ENCODE assay signal across 26 cellular contexts in genomic region chr20:21155268-21155667, GRCh38. TPM values are rescaled to one million over a fixed set of nuclear protein-coding genes. Genes with fewer than 3 reads are reported as not detected.
DNase-seq lines count a peak whose midpoint lies in the region; ATAC-seq, FAIRE-seq and TF ChIP-seq lines count a peak whose summit lies in the region.
"Had no signal": no experiment of that assay in that cellular context is flagged by ENCODE, and none has a peak within 500 bp of the region (broad histone marks: within the 10 kb centered on the region; RNA-seq: fewer than 3 reads in every experiment).

No MANE protein-coding gene starts in this region.

- dilution Hi-C loops in IMR-90 (cut with HindIII; ENCODE audit: low sequenced_read_pairs, unreplicated experiment), result no loop called here

- H3F3A ChIP-seq in SK-N-SH (replicated peaks; ENCODE audit: insufficient read depth), result no peaks in the 10 kb centered on the region

- H2AK5ac ChIP-seq in IMR-90 (ENCODE audit: low read depth, low read length), result no peak overlapping the region

- H3K9me1 ChIP-seq in IMR-90 (ENCODE audit: insufficient read depth, low read length) (peaks cover 8% of the 10 kb centered on the region), K562 (ENCODE audit: control insufficient read depth, insufficient read depth, low read length) (no peaks in the 10 kb centered on the region)

- H2BK15ac ChIP-seq in IMR-90 (ENCODE audit: low read depth, low read length), result no peak overlapping the region

- no peak overlapping the region for H3K4me2 ChIP-seq in SK-N-SH
- H3K4me2 ChIP-seq in IMR-90 (ENCODE audit: low read depth, low read length), result no peak overlapping the region
- no peak overlapping the region for H3K4me2 ChIP-seq in K562 (ENCODE audit: insufficient read depth, low read length)
- H3K4me2 ChIP-seq: BLaER1 treated with 17β-estradiol and CSF1 and Interleukin-3, amounts not matched to agents 10 nM and 100 nM had no signal

- POLR2A ChIA-PET in SK-N-SH (lab: Yijun Ruan, JAX), result no interaction called here
- POLR2A ChIA-PET in IMR-90 (lab: Charles Lee; ENCODE audit: unreplicated experiment), result no interaction called here
- POLR2A ChIA-PET in K562 (lab: Yijun Ruan, JAX), result no interaction called here

- no peaks in the 10 kb centered on the region for H3K36me3 ChIP-seq in SK-N-SH (replicated peaks in 1 of 2; ENCODE audit: control insufficient read depth in 1 of 2, insufficient read depth in 2 of 2, low read length in 1 of 2)
- peaks cover 2% of the 10 kb centered on the region; the same call in 1 of the 2 replicates for H3K36me3 ChIP-seq in IMR-90 (ENCODE audit: control insufficient read depth, insufficient read depth, low read length)
- no peaks in the 10 kb centered on the region for H3K36me3 ChIP-seq in K562 (ENCODE audit: control insufficient read depth, insufficient read depth, low read length)
- peaks cover 0 to 4% (median 0%) of the 10 kb centered on the region in 4 donors for H3K36me3 ChIP-seq in sigmoid colon
- H3K36me3 ChIP-seq: BE2C, HAP-1 had no signal

- no peak overlapping the region for H4K91ac ChIP-seq in IMR-90 (ENCODE audit: insufficient read depth, low read depth, low read length)

- H3K4me1 ChIP-seq in SK-N-SH (ENCODE audit: control insufficient read depth in 1 of 2, insufficient read depth in 2 of 2, low read depth in 1 of 2, low read length in 1 of 2) (no peaks in the 10 kb centered on the region), IMR-90 (ENCODE audit: control insufficient read depth, insufficient read depth, low read length) (peaks cover 5% of the 10 kb centered on the region), K562 (replicated peaks in 1 of 2; ENCODE audit: control insufficient read depth in 2 of 2, insufficient read depth in 2 of 2, low read length in 2 of 2) (no peaks in the 10 kb centered on the region; a peak in 1 of 5 replicates), sigmoid colon (peaks cover 0 to 68% (median 44%) of the 10 kb centered on the region in 4 donors)
- H3K4me1 ChIP-seq: BE2C, HAP-1 had no signal

- TF ChIP-seq POLR2A in IMR-90 (IDR thresholded peaks at IDR 0.05; ENCODE audit: low read depth, low read length), result no peak
- no peak for TF ChIP-seq POLR2A in K562 (conservative IDR thresholded peaks at IDR 0.05)
- no peak for TF ChIP-seq POLR2A in sigmoid colon (IDR thresholded peaks at IDR 0.05)

- no peak overlapping the region for H3K9ac ChIP-seq in SK-N-SH
- no peak overlapping the region for H3K9ac ChIP-seq in IMR-90 (ENCODE audit: low read depth, low read length)
- H3K9ac ChIP-seq in K562 (ENCODE audit: insufficient read depth in 1 of 2, low read depth in 2 of 2, low read length in 2 of 2), result no peak overlapping the region
- H3K9ac ChIP-seq: BLaER1 treated with 17β-estradiol and CSF1 and Interleukin-3, amounts not matched to agents 10 nM and 100 nM had no signal

- H3K27me3 ChIP-seq in SK-N-SH (ENCODE audit: insufficient read depth), result no peaks in the 10 kb centered on the region
- H3K27me3 ChIP-seq in IMR-90 (ENCODE audit: control insufficient read depth, insufficient read depth, low read length), result no peaks in the 10 kb centered on the region
- H3K27me3 ChIP-seq in K562 (ENCODE audit: control insufficient read depth in 2 of 2, insufficient read depth in 2 of 2, low read length in 2 of 2), result no peaks in the 10 kb centered on the region
- no peaks in the 10 kb centered on the region for H3K27me3 ChIP-seq in sigmoid colon
- H3K27me3 ChIP-seq: BE2C; BLaER1 treated with 17β-estradiol and CSF1 and Interleukin-3, amounts not matched to agents 10 nM and 100 nM had no signal

- TF ChIP-seq RAD21 in SK-N-SH (IDR thresholded peaks at IDR 0.05; ENCODE audit: low read length), result no peak
- TF ChIP-seq RAD21 in IMR-90 (IDR thresholded peaks at IDR 0.05; ENCODE audit: low read length), result no peak
- no peak for TF ChIP-seq RAD21 in K562 (CRISPR knock-in tag; conservative IDR thresholded peaks at IDR 0.05 in 1 of 2, IDR thresholded peaks at IDR 0.05 in 1 of 2)

- no peak overlapping the region for H2BK5ac ChIP-seq in IMR-90 (ENCODE audit: low read depth, low read length, poor library complexity, severe bottlenecking)

- ATAC-seq in SK-N-SH treated with all-trans-retinoic acid at 6 μM for 48 hours (no peak), IMR-90 (ENCODE audit: low read depth) (no peak), K562 (no peak), GM19467 (IDR thresholded peaks at IDR 0.05; ENCODE audit: unreplicated experiment) (no peak)

- H3K4me3 ChIP-seq in SK-N-SH (ENCODE audit: low read depth in 2 of 2, low read length in 1 of 2) (no peak overlapping the region), IMR-90 (ENCODE audit: insufficient read depth, low read depth, low read length) (no peak overlapping the region), K562 (no peak overlapping the region), sigmoid colon (no peak overlapping the region)
- H3K4me3 ChIP-seq: BLaER1 treated with 17β-estradiol and CSF1 and Interleukin-3, amounts not matched to agents 10 nM and 100 nM; HAP-1 had no signal

- WGBS in SK-N-SH (ENCODE audit: low lambda C conversion rate), result 93% methylated on average over 5 of the region's 5 CpGs
- no CpG with 5 or more reads among the region's 5 CpGs for WGBS in IMR-90 (ENCODE audit: extremely low coverage in 2 of 2, insufficient read length in 1 of 2), 2 experiments
- 99% methylated on average over 5 of the region's 5 CpGs for WGBS in K562 (ENCODE audit: insufficient coverage, low coverage, missing lambda C conversion rate)
- WGBS in sigmoid colon, 2 donors, result 97 to 98% methylated on average over 5 of the region's 5 CpGs

- BruUV-seq in IMR-90 (replicated peaks; lab: Mats Ljungman, UMichigan), result no TSS peak
- BruUV-seq in K562 (replicated peaks; lab: Mats Ljungman, UMichigan), result no TSS peak

- H2BK20ac ChIP-seq in IMR-90 (ENCODE audit: low read depth, low read length), result no peak overlapping the region

- H3K79me2 ChIP-seq in SK-N-SH (ENCODE audit: insufficient read depth) (no peaks in the 10 kb centered on the region), K562 (ENCODE audit: control insufficient read depth, insufficient read depth, low read length) (no peaks in the 10 kb centered on the region)

- H3K23ac ChIP-seq in IMR-90 (ENCODE audit: low read depth, low read length), result no peak overlapping the region

- H3K14ac ChIP-seq in IMR-90 (replicated peaks; ENCODE audit: low read depth, low read length), result no peak overlapping the region

- H2AK9ac ChIP-seq in IMR-90 (replicated peaks; ENCODE audit: low read depth, low read length, poor library complexity), result no peak overlapping the region

- no peak overlapping the region for H4K5ac ChIP-seq in IMR-90 (ENCODE audit: low read depth, low read length)

- intact Hi-C loops in IMR-90 (cut with micrococcal nuclease) (no loop called here), K562 (cut with micrococcal nuclease) (no loop called here), sigmoid colon (cut with DNase I) (no loop called here)

- no peak for FAIRE-seq in K562 (lab: Jason Lieb, UNC)
- FAIRE-seq: A204.1, D721Med, GM12891, GM18507, H54 had no signal

- H3K79me1 ChIP-seq in IMR-90 (ENCODE audit: low read depth in 1 of 2, low read length in 2 of 2), result no peaks in the 10 kb centered on the region

- H2BK120ac ChIP-seq in IMR-90 (ENCODE audit: low read depth, low read length), result no peak overlapping the region

- H3K9me3 ChIP-seq in SK-N-SH (no peaks in the 10 kb centered on the region), IMR-90 (ENCODE audit: control insufficient read depth, insufficient read depth, low read length) (no peaks in the 10 kb centered on the region), K562 (replicated peaks; ENCODE audit: control insufficient read depth, insufficient read depth, low read depth, low read length) (no peaks in the 10 kb centered on the region), sigmoid colon (no peaks in the 10 kb centered on the region)
- H3K9me3 ChIP-seq: BE2C, HAP-1 had no signal

- no peak overlapping the region for H3K18ac ChIP-seq in IMR-90 (ENCODE audit: low read depth, low read length)

- TF ChIP-seq EP300 in SK-N-SH (IDR thresholded peaks at IDR 0.05; ENCODE audit: borderline replicate concordance in 1 of 2, low read depth in 1 of 2, low read length in 1 of 2) (no peak), K562 (IDR thresholded peaks at IDR 0.05; ENCODE audit: low read length) (no peak), sigmoid colon (IDR thresholded peaks at IDR 0.05) (no peak)

- no peak overlapping the region for H3K27ac ChIP-seq in SK-N-SH (ENCODE audit: low read depth in 2 of 2, low read length in 1 of 2)
- no peak overlapping the region for H3K27ac ChIP-seq in IMR-90 (ENCODE audit: insufficient read depth, low read length)
- H3K27ac ChIP-seq in K562 (ENCODE audit: extremely low read depth, low read depth, low read length), result no peak overlapping the region
- peak overlapping the region in 3 of 4 donors; percentile 78 to 86 (median 83) for H3K27ac ChIP-seq in sigmoid colon
- H3K27ac ChIP-seq: 22Rv1; BLaER1 treated with 17β-estradiol and CSF1 and Interleukin-3, amounts not matched to agents 10 nM and 100 nM had no signal

- TF ChIP-seq CTCF in SK-N-SH (IDR thresholded peaks at IDR 0.05) (no peak), IMR-90 (conservative IDR thresholded peaks at IDR 0.05; ENCODE audit: low read depth, low read length) (no peak), K562 (IDR thresholded peaks at IDR 0.05 in 2 of 3, conservative IDR thresholded peaks at IDR 0.05 in 1 of 3; ENCODE audit: insufficient read depth in 2 of 3, low read depth in 1 of 3, low read length in 3 of 3) (no peak), sigmoid colon (IDR thresholded peaks at IDR 0.05) (no peak)

- no peak overlapping the region for H3K56ac ChIP-seq in IMR-90 (ENCODE audit: extremely low read depth, insufficient read depth, low read length)

- CTCF ChIA-PET in SK-N-SH (lab: Yijun Ruan, JAX) (interaction anchor here (1.3 kb wide), 1 partner anchor 45 kb away, joined by 3 read pairs; no protein-coding TSS in a partner anchor), IMR-90 (lab: Yijun Ruan, JAX) (no interaction called here), K562 (lab: Yijun Ruan, JAX; ENCODE audit: low intra/inter-chr PET ratio) (no interaction called here)

- H3K9me2 ChIP-seq in SK-N-SH, result no peaks in the 10 kb centered on the region

- no peaks in the 10 kb centered on the region for H4K20me1 ChIP-seq in SK-N-SH (ENCODE audit: insufficient read depth)
- no peaks in the 10 kb centered on the region for H4K20me1 ChIP-seq in IMR-90 (ENCODE audit: insufficient read depth, low read length)
- H4K20me1 ChIP-seq in K562 (replicated peaks; ENCODE audit: control insufficient read depth, insufficient read depth, low read length), result no peaks in the 10 kb centered on the region
- H4K20me1 ChIP-seq: BLaER1 treated with 17β-estradiol and CSF1 and Interleukin-3, amounts not matched to agents 10 nM and 100 nM had no signal

- no peak overlapping the region for H3K4ac ChIP-seq in IMR-90 (ENCODE audit: low read depth, low read length)

- in situ Hi-C loops in IMR-90 (cut with MboI; ENCODE audit: low sequenced_read_pairs), result no loop called here
- in situ Hi-C loops in K562 (cut with MboI), result no loop called here

- H4K8ac ChIP-seq in IMR-90 (ENCODE audit: low read depth in 2 of 2, low read length in 2 of 2), result no peak overlapping the region

- H2AFZ ChIP-seq in SK-N-SH (ENCODE audit: low read depth), result no peak overlapping the region
- H2AFZ ChIP-seq in IMR-90 (replicated peaks; ENCODE audit: low read length, poor library complexity), result no peak overlapping the region
- H2AFZ ChIP-seq in K562 (ENCODE audit: low read depth, low read length), result no peak overlapping the region

- DNase-seq in SK-N-SH (no peak), IMR-90 (no peak), K562 (ENCODE audit: extremely low read depth in 1 of 4, low spot score in 3 of 4) (no peak), sigmoid colon (no peak), NCI-H1417 treated with DMSO at 0.1 percent for 48 hours (lab: John Stamatoyannopoulos, UW) (no peak)
- DNase-seq in activated CD4-positive, alpha-beta T cell treated with anti-CD3 and anti-CD28 coated beads for 4 hours, result no peak
- DNase-seq: ACHN; AML-193; BE2C; CD4-positive, alpha-beta T cell; CD8-positive, alpha-beta memory T cell; DMS 273 treated with DMSO at 0.1 percent for 48 hours; DMS79; EL; GDM1; GOT3 had no signal

RNA-seq across cellular contexts. Expression of gene KIZ, which starts 29.4 kb away (rescaled TPM):
- 3.9 and 5.5 TPM in 2 replicates for polyA plus RNA-seq in SK-N-SH (2012; rRNA removed)
- 4.6 and 5.3 TPM in 2 replicates for polyA plus RNA-seq in SK-N-SH (2012; cell fraction: cytosol; rRNA removed)
- polyA plus RNA-seq in SK-N-SH (2012; cell fraction: nucleus; rRNA removed), result 11.3 and 13.8 TPM in 2 replicates
- 14.0 and 15.6 TPM in 2 replicates for total RNA-seq in IMR-90 (2012; rRNA removed)
- 7.8 and 9.9 TPM in 2 replicates for polyA plus RNA-seq in IMR-90 (2012; rRNA removed)
- 6.5 and 12.2 TPM in 2 replicates for polyA plus RNA-seq in IMR-90 (2012; cell fraction: cytosol; rRNA removed)
- 21.5 and 38.9 TPM in 2 replicates for polyA plus RNA-seq in IMR-90 (2012; cell fraction: nucleus; rRNA removed; ENCODE audit: low replicate concordance)
- total RNA-seq in K562 (2011; cell fraction: chromatin; rRNA removed; ENCODE audit: low replicate concordance), result 22.9 and 121 TPM in 2 replicates
- total RNA-seq in K562 (2011; cell fraction: nucleolus; rRNA removed), result 11.3 and 17.6 TPM in 2 replicates
- total RNA-seq in K562 (2011; cell fraction: nucleoplasm; rRNA removed), result 26.5 and 27.9 TPM in 2 replicates
- total RNA-seq in K562 (2014; rRNA removed), result 10.8 and 11.0 TPM in 2 replicates
- total RNA-seq in K562 (2014; rRNA removed; fragmentation: Illumina TruSeq; extraction: Trizol), result 18.0 and 20.5 TPM in 2 replicates
- total RNA-seq in K562 (2015; rRNA removed; fragmentation: Illumina TruSeq; extraction: Trizol), result 9.8 and 11.5 TPM in 2 replicates
- 12.9 and 15.2 TPM in 2 replicates for total RNA-seq in K562 (2021)
- polyA plus RNA-seq in K562 (2011; rRNA removed), result 21.1 and 23.1 TPM in 2 replicates
- polyA plus RNA-seq in K562 (2011; cell fraction: cytosol; rRNA removed), result 4.2 and 9.7 TPM in 2 replicates
- 43.5 and 52.7 TPM in 2 replicates for polyA plus RNA-seq in K562 (2011; cell fraction: nucleus; rRNA removed)
- 8.4 and 20.1 TPM in 2 replicates for polyA plus RNA-seq in K562 (2012)
- 15.1 and 17.6 TPM in 2 replicates for polyA plus RNA-seq in K562 (2014; fragmentation: Illumina TruSeq; extraction: Trizol)
- 1 to 10 TPM; 4.9 to 7.5 TPM for polyA plus RNA-seq in K562 (2014; fragmentation: Nextera tagmentation; extraction: Ambion mirVana)
- polyA plus RNA-seq in K562 (2014; rRNA removed), result 11.8 and 13.5 TPM in 2 replicates
- polyA minus RNA-seq in K562 (2011; rRNA and poly(A)+ RNA removed), result 21.2 and 30.6 TPM in 2 replicates
- 5.9 and 7.6 TPM in 2 replicates for polyA minus RNA-seq in K562 (2011; cell fraction: cytosol; rRNA and poly(A)+ RNA removed)
- 10.2 and 26.7 TPM in 2 replicates for polyA minus RNA-seq in K562 (2011; cell fraction: nucleus; rRNA and poly(A)+ RNA removed)
- total RNA-seq in sigmoid colon, result 100 to 1,000 TPM; 171 to 291 (median 193) TPM
- polyA plus RNA-seq in sigmoid colon, result 10 to 100 TPM in 1 of 3 donors, 1 to 10 TPM in 2; 5.1 to 15.0 (median 9.4) TPM

RNA-seq across cellular contexts. Expression of gene LINC00237, which starts 49.1 kb away (rescaled TPM):
- not detected in 2 replicates for polyA plus RNA-seq in SK-N-SH (2012; rRNA removed)
- not detected in 2 replicates for polyA plus RNA-seq in SK-N-SH (2012; cell fraction: cytosol; rRNA removed)
- polyA plus RNA-seq in SK-N-SH (2012; cell fraction: nucleus; rRNA removed), result not detected in 2 replicates
- not detected in 2 replicates for total RNA-seq in IMR-90 (2012; rRNA removed)
- not detected in 2 replicates for polyA plus RNA-seq in IMR-90 (2012; rRNA removed)
- polyA plus RNA-seq in IMR-90 (2012; cell fraction: cytosol; rRNA removed), result not detected in 2 replicates
- polyA plus RNA-seq in IMR-90 (2012; cell fraction: nucleus; rRNA removed; ENCODE audit: low replicate concordance), result not detected in 2 replicates
- not detected in 2 replicates for total RNA-seq in K562 (2011; cell fraction: chromatin; rRNA removed; ENCODE audit: low replicate concordance)
- total RNA-seq in K562 (2011; cell fraction: nucleolus; rRNA removed), result not detected in 2 replicates
- total RNA-seq in K562 (2011; cell fraction: nucleoplasm; rRNA removed), result not detected in 2 replicates
- total RNA-seq in K562 (2014; rRNA removed), result not detected in 2 replicates
- total RNA-seq in K562 (2014; rRNA removed; fragmentation: Illumina TruSeq; extraction: Trizol), result not detected in 2 replicates
- not detected in 2 replicates for total RNA-seq in K562 (2015; rRNA removed; fragmentation: Illumina TruSeq; extraction: Trizol)
- not detected in 2 replicates for total RNA-seq in K562 (2021)
- not detected in 2 replicates for polyA plus RNA-seq in K562 (2011; rRNA removed)
- polyA plus RNA-seq in K562 (2011; cell fraction: cytosol; rRNA removed), result not detected in 2 replicates
- not detected in 2 replicates for polyA plus RNA-seq in K562 (2011; cell fraction: nucleus; rRNA removed)
- not detected in 2 replicates for polyA plus RNA-seq in K562 (2012)
- not detected in 2 replicates for polyA plus RNA-seq in K562 (2014; fragmentation: Illumina TruSeq; extraction: Trizol)
- not detected for polyA plus RNA-seq in K562 (2014; fragmentation: Nextera tagmentation; extraction: Ambion mirVana)
- polyA plus RNA-seq in K562 (2014; rRNA removed), result not detected in 2 replicates
- not detected in 2 replicates for polyA minus RNA-seq in K562 (2011; rRNA and poly(A)+ RNA removed)
- polyA minus RNA-seq in K562 (2011; cell fraction: cytosol; rRNA and poly(A)+ RNA removed), result not detected in 2 replicates
- polyA minus RNA-seq in K562 (2011; cell fraction: nucleus; rRNA and poly(A)+ RNA removed), result not detected in 2 replicates
- not detected for total RNA-seq in sigmoid colon
- polyA plus RNA-seq in sigmoid colon, result not detected
- total RNA-seq: CD4-positive, alpha-beta T cell; CD8-positive, alpha-beta memory T cell had no signal
- polyA plus RNA-seq: CD8-positive, alpha-beta memory T cell had no signal

Comparison
In these comparisons a context has a peak if more than half of its experiments do, and no peak if none do; other contexts are left out.
1. H3K27ac ChIP-seq: peak in sigmoid colon (3 of 4); none in SK-N-SH (0 of 2), IMR-90 (single experiment) and K562 (single experiment).